ENCODE assay signal across 17 cellular contexts in genomic region chr1:244106837-244107491, GRCh38. TPM values are rescaled to one million over a fixed set of nuclear protein-coding genes. Genes with fewer than 3 reads are reported as not detected.
A peak's percentile ranks its signal among the peaks of the same experiment; 100 is the strongest.
DNase-seq lines count a peak whose midpoint lies in the region; ATAC-seq, FAIRE-seq and TF ChIP-seq lines count a peak whose summit lies in the region.
"Had no signal": no experiment of that assay in that cellular context is flagged by ENCODE, and none has a peak within 500 bp of the region (broad histone marks: within the 10 kb centered on the region; RNA-seq: fewer than 3 reads in every experiment).

No MANE protein-coding gene starts in this region.

- H3K27ac ChIP-seq in HepG2 (ENCODE audit: extremely low read length, insufficient read depth, low read length) (no peak overlapping the region), RWPE1 (no peak overlapping the region)

- in situ Hi-C loops in HepG2 (cut with HindIII; ENCODE audit: extremely low pct_ligation_motif_present, low pct_unique_long_range_greater_than_20kb), result no loop called here

- no peak overlapping the region for H3K9ac ChIP-seq in HepG2 (ENCODE audit: insufficient read depth, low read depth, low read length)

- TF ChIP-seq EP300 in HepG2 (IDR thresholded peaks at IDR 0.05; ENCODE audit: low read depth in 2 of 2, low read length in 2 of 2) (no peak), HepG2 (CRISPR knock-in tag; IDR thresholded peaks at IDR 0.05; ENCODE audit: borderline replicate concordance) (no peak)

- no peaks in the 10 kb centered on the region for H3K36me3 ChIP-seq in HepG2 (replicated peaks in 1 of 2; ENCODE audit: control insufficient read depth in 1 of 2, insufficient read depth in 2 of 2, low read length in 2 of 2)
- no peaks in the 10 kb centered on the region for H3K36me3 ChIP-seq in BE2C

- H3K27me3 ChIP-seq in HepG2 (ENCODE audit: control insufficient read depth in 1 of 2, insufficient read depth in 2 of 2, low read length in 2 of 2) (no peaks in the 10 kb centered on the region; a peak in 1 of 5 replicates), BE2C (no peaks in the 10 kb centered on the region)

- POLR2A ChIA-PET in HepG2 (lab: Yijun Ruan, JAX) (no interaction called here), RWPE1 (lab: Yijun Ruan, JAX; ENCODE audit: low non-redundant PET) (no interaction called here)

- TF ChIP-seq POLR2A in HepG2 (IDR thresholded peaks at IDR 0.05; ENCODE audit: insufficient read depth in 1 of 2, low read depth in 2 of 2, low read length in 2 of 2), result no peak

- FAIRE-seq in HepG2 (lab: Jason Lieb, UNC), result no peak
- FAIRE-seq: D721Med had no signal

- no TSS peak for BruUV-seq in HepG2 (replicated peaks; lab: Mats Ljungman, UMichigan)

- intact Hi-C loops in HepG2 (cut with micrococcal nuclease; ENCODE audit: unreplicated experiment), result no loop called here

- H3K4me3 ChIP-seq in HepG2 (replicated peaks in 1 of 3; ENCODE audit: insufficient read depth in 1 of 3, low read depth in 2 of 3, low read length in 3 of 3) (no peak overlapping the region), BE2C (ENCODE audit: low read depth, low read length) (no peak overlapping the region)

- H3K4me1 ChIP-seq in HepG2 (ENCODE audit: insufficient read depth, low read length) (peaks cover 7% of the 10 kb centered on the region), BE2C (peaks cover 4% of the 10 kb centered on the region)

- no peak overlapping the region for H2AFZ ChIP-seq in HepG2 (ENCODE audit: low read length)

- CTCF ChIA-PET in HepG2 (lab: Yijun Ruan, JAX; ENCODE audit: low intra/inter-chr PET ratio, low total read pairs) (no interaction called here), RWPE1 (lab: Yijun Ruan, JAX) (interaction anchor here (0.6 kb wide), 1 partner anchor 240 kb away, joined by 3 read pairs; no protein-coding TSS in a partner anchor)

- H4K20me1 ChIP-seq in HepG2 (ENCODE audit: insufficient read depth, low read length), result no peaks in the 10 kb centered on the region

- no peak for TF ChIP-seq CTCF in HepG2 (CRISPR knock-in tag; IDR thresholded peaks at IDR 0.05)
- no peak for TF ChIP-seq CTCF in RWPE1 (conservative IDR thresholded peaks at IDR 0.05; ENCODE audit: low read depth)
- no peak for TF ChIP-seq CTCF in BE2C (IDR thresholded peaks at IDR 0.05; ENCODE audit: low read depth, low read length)

- ATAC-seq in HepG2 (no peak), GM18498 (IDR thresholded peaks at IDR 0.05; ENCODE audit: unreplicated experiment) (no peak)
- ATAC-seq: CD8-positive, alpha-beta T cell; PC-3; SK-N-SH treated with all-trans-retinoic acid at 6 μM for 48 hours had no signal

- no peak for TF ChIP-seq RAD21 in HepG2 (CRISPR knock-in tag; IDR thresholded peaks at IDR 0.05)

- no peak overlapping the region for H3K4me2 ChIP-seq in HepG2 (ENCODE audit: low read depth, low read length)

- 31% methylated on average over 8 of the region's 8 CpGs for WGBS in HepG2 (ENCODE audit: low lambda C conversion rate)

- no peaks in the 10 kb centered on the region for H3K79me2 ChIP-seq in HepG2 (ENCODE audit: insufficient read depth, low read length)

- H3K9me3 ChIP-seq in HepG2 (ENCODE audit: low read length) (no peaks in the 10 kb centered on the region), BE2C (no peaks in the 10 kb centered on the region)

- DNase-seq in DMS153 (lab: John Stamatoyannopoulos, UW), result peak; percentile 56
- DNase-seq in NCI-H1092 treated with DMSO at 0.1 percent for 48 hours (lab: John Stamatoyannopoulos, UW), result peak; percentile 38
- peak; percentile 94 for DNase-seq in SHP77 treated with DMSO at 0.1 percent for 48 hours (lab: John Stamatoyannopoulos, UW)
- DNase-seq in HepG2 (ENCODE audit: low spot score), result no peak
- no peak for DNase-seq in RWPE1 (ENCODE audit: low spot score)
- no peak for DNase-seq in HPDE6-E6E7 (ENCODE audit: extremely low spot score)
- no peak for DNase-seq in BE2C
- DNase-seq: ACHN; CD8-positive, alpha-beta T cell; H7; Karpas-422; NCI-H1694; NCI-H510A treated with DMSO at 0.1 percent for 48 hours; PC-3 had no signal

TF ChIP-seq in HepG2, 621 proteins besides CTCF, POLR2A, EP300 and RAD21:
- TF ChIP-seq CEBPB (IDR thresholded peaks at IDR 0.05; ENCODE audit: borderline replicate concordance, low read depth, low read length) (peak; percentile 44; the same call in 1 of the 2 replicates), ZNF570 (CRISPR knock-in tag; IDR thresholded peaks at IDR 0.05; ENCODE audit: borderline replicate concordance) (no peak), ETS1 (CRISPR knock-in tag; IDR thresholded peaks at IDR 0.05) (no peak), ZBTB49 (CRISPR knock-in tag; IDR thresholded peaks at IDR 0.05; ENCODE audit: borderline replicate concordance) (no peak), ZBTB25 (CRISPR knock-in tag; IDR thresholded peaks at IDR 0.05) (no peak), MED13 (CRISPR knock-in tag; IDR thresholded peaks at IDR 0.05) (no peak), RXRA (CRISPR knock-in tag; IDR thresholded peaks at IDR 0.05) (no peak)
TF ChIP-seq in HepG2: peak in this region for 1.

RNA-seq across cellular contexts. Expression of gene ZBTB18, which starts 55.9 kb away (rescaled TPM):
- total RNA-seq in HepG2 (2016; rRNA removed; fragmentation: Illumina TruSeq; extraction: Trizol), result 3.1 TPM in 2 replicates
- 0.44 and 0.51 TPM in 2 replicates for total RNA-seq in HepG2 (2016; cell fraction: cytosol; rRNA removed; fragmentation: Illumina TruSeq; extraction: Trizol; ENCODE audit: low read depth)
- total RNA-seq in HepG2 (2016; cell fraction: insoluble cytoplasmic fraction; rRNA removed; fragmentation: Illumina TruSeq; extraction: Trizol), result 2.8 and 3.3 TPM in 2 replicates
- 2.2 and 2.5 TPM in 2 replicates for total RNA-seq in HepG2 (2016; cell fraction: membrane; rRNA removed; fragmentation: Illumina TruSeq; extraction: Trizol)
- 2.1 and 2.7 TPM in 2 replicates for total RNA-seq in HepG2 (2016; cell fraction: nucleus; rRNA removed; fragmentation: Illumina TruSeq; extraction: Trizol)
- polyA plus RNA-seq in HepG2 (2011; rRNA removed), result 4.3 and 4.4 TPM in 2 replicates
- 2.7 TPM in 2 replicates for polyA plus RNA-seq in HepG2 (2011; cell fraction: cytosol; rRNA removed)
- polyA plus RNA-seq in HepG2 (2011; cell fraction: nucleus; rRNA removed), result 8.0 and 9.0 TPM in 2 replicates
- polyA plus RNA-seq in HepG2 (2012), result 3.9 and 4.1 TPM in 2 replicates
- 0.16 and 0.23 TPM in 2 replicates for polyA plus RNA-seq in HepG2 (2016; cell fraction: cytosol; fragmentation: Illumina TruSeq; extraction: Trizol; ENCODE audit: low read depth)
- 2.4 and 3.0 TPM in 2 replicates for polyA plus RNA-seq in HepG2 (2016; cell fraction: insoluble cytoplasmic fraction; fragmentation: Illumina TruSeq; extraction: Trizol; ENCODE audit: low read depth)
- polyA plus RNA-seq in HepG2 (2016; cell fraction: membrane; fragmentation: Illumina TruSeq; extraction: Trizol; ENCODE audit: low read depth), result 1.1 and 1.4 TPM in 2 replicates
- polyA plus RNA-seq in HepG2 (2016; cell fraction: nucleus; fragmentation: Illumina TruSeq; extraction: Trizol; ENCODE audit: insufficient read depth, low read depth), result 6.3 and 6.5 TPM in 2 replicates
- 2.7 and 7.5 TPM in 2 replicates for polyA minus RNA-seq in HepG2 (2011; rRNA and poly(A)+ RNA removed; ENCODE audit: low replicate concordance)
- 3.6 and 4.1 TPM in 2 replicates for polyA minus RNA-seq in HepG2 (2011; cell fraction: cytosol; rRNA and poly(A)+ RNA removed)
- polyA minus RNA-seq in HepG2 (2011; cell fraction: nucleus; rRNA and poly(A)+ RNA removed), result 4.1 and 4.2 TPM in 2 replicates
- polyA plus RNA-seq in BE2C (2012; ENCODE audit: insufficient read depth, insufficient read length, low read depth), result 23.9 TPM

Comparison
In these comparisons a context has a peak if more than half of its experiments do, and no peak if none do; other contexts are left out.
1. DNase-seq: peak in DMS153 (single experiment), NCI-H1092 treated with DMSO at 0.1 percent for 48 hours (single experiment) and SHP77 treated with DMSO at 0.1 percent for 48 hours (single experiment); none in HepG2 (single experiment), RWPE1 (single experiment), HPDE6-E6E7 (single experiment) and BE2C (single experiment).